ENCODE assay signal across 33 cellular contexts in the genomic region with DNA sequence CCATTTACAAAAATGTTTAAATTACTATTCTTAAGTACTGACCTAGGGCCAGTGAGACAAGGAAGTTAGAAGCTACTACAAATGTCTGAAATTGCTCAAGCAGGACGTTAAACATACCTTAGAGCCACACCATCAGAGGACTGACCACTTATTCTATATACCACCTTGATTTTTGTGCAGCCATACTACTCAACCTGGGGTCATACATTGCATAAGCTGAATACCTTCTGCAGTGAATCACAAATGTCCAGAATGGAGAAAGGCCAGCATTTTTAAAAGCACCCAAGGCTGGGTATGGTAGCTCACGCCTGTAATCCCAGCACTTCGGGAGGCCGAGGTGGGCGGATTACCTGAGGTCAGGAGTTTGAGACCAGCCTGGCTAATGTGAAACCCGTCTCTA.
"Had no signal": no experiment of that assay in that cellular context is flagged by ENCODE, and none has a peak within 500 bp of the region (broad histone marks: within the 10 kb centered on the region; RNA-seq: fewer than 3 reads in every experiment).

No MANE protein-coding gene starts in this region.

- H3K27me3 ChIP-seq: MG63 had no signal

- DNase-seq: Kasumi-1, MG63, MM.1S, MV-4-11, NCI-H1048, NCI-H1092, NCI-H1092 treated with DMSO at 0.1 percent for 48 hours, NCI-H1105, NCI-H1105 treated with DMSO at 0.1 percent for 48 hours, NCI-H1417, NCI-H1417 treated with DMSO at 0.1 percent for 48 hours, NCI-H1436, NCI-H1436 treated with DMSO at 0.1 percent for 48 hours, NCI-H146, NCI-H1694, NCI-H1694 treated with DMSO at 0.1 percent for 48 hours, NCI-H187, NCI-H187 treated with DMSO at 0.1 percent for 48 hours, NCI-H1930, NCI-H2029, NCI-H2029 treated with DMSO at 0.1 percent for 48 hours, NCI-H2081, NCI-H2081 treated with DMSO at 0.1 percent for 48 hours, NCI-H2107, NCI-H2171, NCI-H2171 treated with DMSO at 0.1 percent for 48 hours, NCI-H2227 treated with DMSO at 0.1 percent for 48 hours, NCI-H226, NCI-H345, NCI-H446, NCI-H446 treated with DMSO at 0.1 percent for 48 hours, NCI-H510A, NCI-H510A treated with DMSO at 0.1 percent for 48 hours had no signal

- H3K4me3 ChIP-seq: MG63 had no signal

- H3K36me3 ChIP-seq: MG63 had no signal

- H3K9me3 ChIP-seq: MG63 had no signal
